1 cellular context compared by ENCODE assay signal in the genomic region with DNA sequence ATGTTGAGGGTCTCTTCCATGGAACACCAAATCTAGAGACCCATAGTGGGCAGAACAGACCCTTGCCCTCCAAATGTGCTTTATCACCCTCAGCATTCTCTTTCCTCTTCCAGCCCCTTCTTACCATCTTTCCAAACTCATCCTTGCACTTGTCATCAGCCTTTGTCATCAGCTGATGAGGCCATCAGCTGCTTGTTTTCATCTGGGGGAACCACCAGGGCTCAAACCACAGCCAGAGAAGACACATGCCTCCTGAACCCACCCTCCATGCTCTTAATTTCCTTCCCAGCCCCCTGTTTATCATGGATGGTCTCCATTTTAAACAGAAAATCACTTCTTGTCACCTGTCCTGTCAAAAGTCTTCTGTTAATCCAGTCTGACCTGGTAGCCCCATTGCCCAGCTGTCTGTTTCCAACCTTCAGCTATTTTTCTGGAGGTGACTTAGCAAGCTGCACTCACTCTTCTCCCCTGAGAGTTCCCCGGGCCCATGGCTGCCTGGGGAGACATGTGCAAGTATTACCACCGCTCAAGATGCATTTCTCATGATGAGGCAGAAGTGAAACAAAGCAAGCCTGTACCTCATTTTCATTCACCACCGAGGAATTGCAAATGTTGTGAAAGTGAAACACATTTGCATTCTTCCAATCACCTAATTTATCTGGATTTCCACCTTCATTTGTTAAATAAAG.
TF ChIP-seq lines count a peak whose summit lies in the region.

No MANE protein-coding gene starts in this region.

TF ChIP-seq in WTC11, 78 proteins besides CTCF, POLR2A, EP300 and RAD21 (continued from another document):
- TF ChIP-seq, protein P1, sequence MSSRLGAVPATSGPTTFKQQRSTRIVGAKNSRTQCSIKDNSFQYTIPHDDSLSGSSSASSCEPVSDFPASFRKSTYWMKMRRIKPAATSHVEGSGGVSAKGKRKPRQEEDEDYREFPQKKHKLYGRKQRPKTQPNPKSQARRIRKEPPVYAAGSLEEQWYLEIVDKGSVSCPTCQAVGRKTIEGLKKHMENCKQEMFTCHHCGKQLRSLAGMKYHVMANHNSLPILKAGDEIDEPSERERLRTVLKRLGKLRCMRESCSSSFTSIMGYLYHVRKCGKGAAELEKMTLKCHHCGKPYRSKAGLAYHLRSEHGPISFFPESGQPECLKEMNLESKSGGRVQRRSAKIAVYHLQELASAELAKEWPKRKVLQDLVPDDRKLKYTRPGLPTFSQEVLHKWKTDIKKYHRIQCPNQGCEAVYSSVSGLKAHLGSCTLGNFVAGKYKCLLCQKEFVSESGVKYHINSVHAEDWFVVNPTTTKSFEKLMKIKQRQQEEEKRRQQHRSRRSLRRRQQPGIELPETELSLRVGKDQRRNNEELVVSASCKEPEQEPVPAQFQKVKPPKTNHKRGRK (CRISPR knock-in tag; IDR thresholded peaks at IDR 0.05; ENCODE audit: borderline replicate concordance), result no peak
- TF ChIP-seq OVOL2 (CRISPR knock-in tag; IDR thresholded peaks at IDR 0.05; ENCODE audit: borderline replicate concordance), result no peak
- no peak for TF ChIP-seq CREM (CRISPR knock-in tag; IDR thresholded peaks at IDR 0.05)
- TF ChIP-seq, protein P2, sequence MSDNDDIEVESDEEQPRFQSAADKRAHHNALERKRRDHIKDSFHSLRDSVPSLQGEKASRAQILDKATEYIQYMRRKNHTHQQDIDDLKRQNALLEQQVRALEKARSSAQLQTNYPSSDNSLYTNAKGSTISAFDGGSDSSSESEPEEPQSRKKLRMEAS (CRISPR knock-in tag; IDR thresholded peaks at IDR 0.05), result no peak
TF ChIP-seq in WTC11: peak in this region for 0.
